ENCODE assay signal across 8 cellular contexts in genomic region chr15:57560976-57561711, GRCh38. TPM values are rescaled to one million over a fixed set of nuclear protein-coding genes. Genes with fewer than 3 reads are reported as not detected.
DNase-seq lines count a peak whose midpoint lies in the region; ATAC-seq and TF ChIP-seq lines count a peak whose summit lies in the region.

No MANE protein-coding gene starts in this region.

- no peaks in the 10 kb centered on the region for H3K27me3 Mint-ChIP-seq in H9 (ENCODE audit: low read depth)

- H2BK12ac ChIP-seq in H9 (ENCODE audit: insufficient read length, low read depth, low read length) (no peak overlapping the region), trophoblast cell (ENCODE audit: low read length) (no peak overlapping the region)

- no peak overlapping the region for H3K23ac ChIP-seq in H9 (ENCODE audit: insufficient read length, low read depth, low read length)
- no peak overlapping the region for H3K23ac ChIP-seq in trophoblast cell (ENCODE audit: low read length)

- H3K79me1 ChIP-seq in H9 (ENCODE audit: insufficient read depth, low read depth, low read length, poor library complexity, severe bottlenecking): no peaks in the 10 kb centered on the region
- H3K79me1 ChIP-seq in trophoblast cell (ENCODE audit: low read length): no peaks in the 10 kb centered on the region

- no peaks in the 10 kb centered on the region for H3K9me3 ChIP-seq in H9 (ENCODE audit: control insufficient read depth, low read depth, low read length)
- no peaks in the 10 kb centered on the region for H3K9me3 ChIP-seq in SJSA1 (replicated peaks)
- no peaks in the 10 kb centered on the region for H3K9me3 ChIP-seq in gastroesophageal sphincter
- H3K9me3 ChIP-seq in trophoblast cell (ENCODE audit: insufficient read depth, low read depth, low read length): no peaks in the 10 kb centered on the region

- H3K9ac ChIP-seq in H9 (ENCODE audit: extremely low read depth, insufficient read length, low read length) (no peak overlapping the region), trophoblast cell (ENCODE audit: low read length) (no peak overlapping the region)

- no peak overlapping the region for H3T11ph ChIP-seq in H9 (ENCODE audit: low read length)

- TF ChIP-seq EP300 in gastroesophageal sphincter (IDR thresholded peaks at IDR 0.05): no peak

- H3K79me2 ChIP-seq in H9 (ENCODE audit: insufficient read depth, low read length): no peaks in the 10 kb centered on the region
- no peaks in the 10 kb centered on the region for H3K79me2 ChIP-seq in trophoblast cell (ENCODE audit: control insufficient read depth, insufficient read depth, low read length, poor library complexity)

- H2BK5ac ChIP-seq in H9 (ENCODE audit: insufficient read length, low read length): no peak overlapping the region
- no peak overlapping the region for H2BK5ac ChIP-seq in trophoblast cell (ENCODE audit: low read depth, low read length, poor library complexity)

- no peaks in the 10 kb centered on the region for H3K23me2 ChIP-seq in H9 (ENCODE audit: insufficient read length, low read depth, low read length, poor library complexity, severe bottlenecking)

- TF ChIP-seq POLR2A in gastroesophageal sphincter (IDR thresholded peaks at IDR 0.05): no peak

- H4K8ac ChIP-seq in H9 (replicated peaks; ENCODE audit: insufficient read length, low read depth, low read length) (no peak overlapping the region), trophoblast cell (ENCODE audit: low read depth, low read length) (no peak overlapping the region)

- WGBS in H9 (ENCODE audit: extremely low coverage, insufficient read length, low lambda C conversion rate): no CpG with 5 or more reads among the region's 9 CpGs
- WGBS in gastroesophageal sphincter (ENCODE audit: low coverage in 1 of 2), 2 donors: 25 to 35% methylated on average over 4 to 9 of the region's 9 CpGs
- no CpG with 5 or more reads among the region's 9 CpGs for WGBS in trophoblast cell (ENCODE audit: extremely low coverage, insufficient coverage, insufficient read length)

- no peak overlapping the region for H3K4me3 Mint-ChIP-seq in H9

- no peaks in the 10 kb centered on the region for H4K20me1 ChIP-seq in H9 (ENCODE audit: control insufficient read depth, insufficient read depth, insufficient read length)

- H3K27ac ChIP-seq in H9 (ENCODE audit: insufficient read length, low read depth, low read length) (no peak overlapping the region), SJSA1 (no peak overlapping the region), gastroesophageal sphincter (peak overlapping the region; percentile 14 to 66 (median 56)), trophoblast cell (ENCODE audit: low read depth, low read length) (no peak overlapping the region)

- H4K91ac ChIP-seq in H9 (ENCODE audit: insufficient read length, low read depth, low read length) (no peak overlapping the region), trophoblast cell (ENCODE audit: low read depth, low read length) (no peak overlapping the region)

- peak; percentile 48 for DNase-seq in GM06990 (ENCODE audit: extremely low read depth, insufficient read length)
- peak; percentile 69 for DNase-seq in H9
- peak; percentile 92 for DNase-seq in M059J (ENCODE audit: low read depth)
- DNase-seq in SJSA1 (ENCODE audit: low read depth in 1 of 2, low spot score in 2 of 2): peak; percentile 50 to 69
- DNase-seq in activated gamma-delta T cell treated with anti-CD3 and anti-CD28 coated beads, Interleukin-2, amount 50 U/mL, for 16 hours (ENCODE audit: low read depth): peak; percentile 39
- peak; percentile 56 to 87 for DNase-seq in trophoblast cell
- peak; percentile 86 for DNase-seq in ureter (ENCODE audit: low spot score)

- ATAC-seq in gastroesophageal sphincter: peak; percentile 90

- no peak overlapping the region for H3K14ac ChIP-seq in H9 (ENCODE audit: insufficient read depth, low read length)
- no peak overlapping the region for H3K14ac ChIP-seq in trophoblast cell (ENCODE audit: low read length)

- TF ChIP-seq CTCF in GM06990 (IDR thresholded peaks at IDR 0.05; ENCODE audit: insufficient read depth, low read length, poor library complexity, severe bottlenecking) (peak; percentile 91), H9 (conservative IDR thresholded peaks at IDR 0.05) (peak; percentile 89), gastroesophageal sphincter (IDR thresholded peaks at IDR 0.05) (peak; percentile 89 to 95 (median 93))

- peaks cover 5 to 8% of the 10 kb centered on the region in 2 experiments for H3K4me1 Mint-ChIP-seq in H9

- H2BK120ac ChIP-seq in H9 (ENCODE audit: low read depth, low read length, poor library complexity, severe bottlenecking) (no peak overlapping the region), trophoblast cell (ENCODE audit: insufficient read depth, low read length, poor library complexity) (no peak overlapping the region)

- H4K5ac ChIP-seq in H9 (ENCODE audit: insufficient read length, low read depth, low read length): no peak overlapping the region

- no peak overlapping the region for H3K56ac ChIP-seq in H9 (ENCODE audit: insufficient read length, low read depth, low read length)

- H4K12ac ChIP-seq in trophoblast cell (ENCODE audit: low read depth, low read length): no peak overlapping the region

- no peak overlapping the region for H2BK20ac ChIP-seq in H9 (ENCODE audit: low read depth, low read length, poor library complexity, severe bottlenecking)

- no peaks in the 10 kb centered on the region; a peak in 1 of 5 replicates for H3K9me3 Mint-ChIP-seq in H9

- H3K36me3 Mint-ChIP-seq in H9 (ENCODE audit: insufficient read depth in 1 of 3, low read depth in 3 of 3): no peaks in the 10 kb centered on the region; a peak in 1 of 7 replicates

- no peak overlapping the region for H2BK15ac ChIP-seq in H9 (ENCODE audit: low read depth, low read length)

- H3K4me1 ChIP-seq in H9 (ENCODE audit: insufficient read depth, low read length) (no peaks in the 10 kb centered on the region), SJSA1 (replicated peaks) (peaks cover 3% of the 10 kb centered on the region; the same call in 1 of the 2 replicates), gastroesophageal sphincter (peaks cover 4 to 23% (median 4%) of the 10 kb centered on the region in 3 donors), trophoblast cell (ENCODE audit: control insufficient read depth in 1 of 2, insufficient read depth in 2 of 2, low read length in 2 of 2) (peaks cover 4 to 8% of the 10 kb centered on the region in 2 experiments)

- H2AFZ ChIP-seq in H9 (ENCODE audit: low read length) (no peak overlapping the region), trophoblast cell (ENCODE audit: insufficient read depth, low read length, poor library complexity) (no peak overlapping the region)

- no peaks in the 10 kb centered on the region for H3K36me3 ChIP-seq in GM06990 (ENCODE audit: control insufficient read depth, insufficient read depth, low read length)
- H3K36me3 ChIP-seq in SJSA1: no peaks in the 10 kb centered on the region
- no peaks in the 10 kb centered on the region for H3K36me3 ChIP-seq in gastroesophageal sphincter
- H3K36me3 ChIP-seq in trophoblast cell (ENCODE audit: control insufficient read depth in 1 of 2, insufficient read depth in 2 of 2, low read length in 2 of 2): no peaks in the 10 kb centered on the region

- H3K4ac ChIP-seq in H9 (ENCODE audit: low read depth, low read length) (no peak overlapping the region), trophoblast cell (ENCODE audit: low read depth, low read length) (no peak overlapping the region)

- H3K27me3 ChIP-seq in GM06990 (replicated peaks; ENCODE audit: control insufficient read depth, insufficient read depth, low read length): no peaks in the 10 kb centered on the region
- H3K27me3 ChIP-seq in H9 (ENCODE audit: insufficient read depth, low read length): no peaks in the 10 kb centered on the region
- no peaks in the 10 kb centered on the region for H3K27me3 ChIP-seq in SJSA1 (replicated peaks)
- H3K27me3 ChIP-seq in gastroesophageal sphincter: no peaks in the 10 kb centered on the region
- no peaks in the 10 kb centered on the region for H3K27me3 ChIP-seq in trophoblast cell (ENCODE audit: insufficient read depth, low read length)

- no peak overlapping the region; a peak in 1 of 7 replicates for H3K27ac Mint-ChIP-seq in H9

- H2AK5ac ChIP-seq in H9 (ENCODE audit: insufficient read length, low read length) (no peak overlapping the region), trophoblast cell (ENCODE audit: low read length) (no peak overlapping the region)

- H3K18ac ChIP-seq in H9 (ENCODE audit: insufficient read length, low read depth, low read length): no peak overlapping the region
- no peak overlapping the region for H3K18ac ChIP-seq in trophoblast cell (ENCODE audit: low read length)

- no peak overlapping the region for H3K4me3 ChIP-seq in GM06990 (replicated peaks; ENCODE audit: low read depth, low read length)
- H3K4me3 ChIP-seq in SJSA1: no peak overlapping the region
- peak overlapping the region in 1 of 2 donors; percentile 4 for H3K4me3 ChIP-seq in gastroesophageal sphincter
- H3K4me3 ChIP-seq in trophoblast cell (ENCODE audit: low read depth, low read length): no peak overlapping the region

- H3K4me2 ChIP-seq in H9 (ENCODE audit: insufficient read depth, insufficient read length, low read length) (no peak overlapping the region), trophoblast cell (ENCODE audit: low read length) (no peak overlapping the region)

RNA-seq across cellular contexts. Expression of gene MYZAP, which starts 30.6 kb away (rescaled TPM):
- total RNA-seq in H9 (2021) (0.63 and 0.72 TPM in 2 replicates), gastroesophageal sphincter (100 to 1,000 TPM in 3 of 4 donors, 10 to 100 TPM in 1; 13.6 to 299 (median 190) TPM), ureter (29.3 TPM)
- 7.9 and 8.2 TPM in 2 replicates for total RNA-seq in M059J (2014; rRNA removed; shearing (Covaris generic))
- total RNA-seq in SJSA1 (2014; rRNA removed; shearing (Covaris generic)): 0.72 TPM in 1 of 2 replicates, not detected in the other
- polyA plus RNA-seq in trophoblast cell (2013): 0.26 and 0.37 TPM in 2 replicates

Comparison
In these comparisons a context has a peak if more than half of its experiments do, and no peak if none do; other contexts are left out.
1. DNase-seq: peak in every context shown above with its lines; median percentile 92 in M059J; 86 in ureter; 72 in trophoblast cell; 69 in H9; 60 in SJSA1; 48 in GM06990; 39 in activated gamma-delta T cell treated with anti-CD3 and anti-CD28 coated beads, Interleukin-2, amount 50 U/mL, for 16 hours.
2. H3K27ac ChIP-seq: peak in gastroesophageal sphincter (4 of 4); none in H9 (single experiment), SJSA1 (single experiment) and trophoblast cell (single experiment).
3. Peak in every context shown above with its lines, with median percentiles within 50 percentile points of each other: CTCF ChIP-seq.